In the genomic region with DNA sequence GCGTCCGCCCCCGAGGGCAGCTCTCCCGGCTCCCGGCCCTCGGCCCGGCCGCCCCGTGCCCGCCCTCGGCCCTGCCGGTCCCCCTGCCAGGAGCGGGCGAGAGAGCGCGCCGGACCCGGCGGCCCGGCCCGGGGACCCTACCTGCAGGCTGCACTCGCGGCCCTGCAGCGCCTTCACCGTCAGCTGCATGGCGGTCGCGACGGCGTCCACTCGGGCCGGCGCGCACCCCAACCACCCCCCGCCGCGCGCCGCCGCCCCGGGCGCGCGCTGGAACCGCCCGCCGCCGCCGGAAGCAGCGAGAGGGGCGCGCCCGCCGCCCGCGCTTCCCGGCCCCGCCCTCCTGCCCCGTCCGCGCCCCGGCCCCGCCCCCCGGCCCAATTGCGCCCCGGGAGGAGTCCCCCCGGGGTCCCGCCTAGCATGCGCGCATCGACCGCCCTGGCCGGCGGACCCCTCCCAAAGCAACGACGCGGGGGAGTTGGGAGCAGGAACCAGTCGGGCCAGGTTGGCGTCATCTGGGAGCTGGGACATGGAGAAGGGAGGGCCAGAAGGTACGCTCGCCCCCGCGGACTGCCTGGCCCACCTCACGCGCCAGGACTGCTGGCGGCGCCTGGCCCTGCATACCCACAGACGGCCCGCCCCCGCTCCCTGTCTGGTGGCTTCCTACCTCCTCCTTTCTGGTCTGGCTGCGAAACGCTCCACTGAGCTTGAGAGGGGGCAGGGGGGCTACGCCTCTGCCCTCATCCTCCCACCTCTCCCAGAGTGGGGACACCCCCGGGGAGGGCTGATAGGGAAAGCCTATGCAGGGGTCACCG, we compare ENCODE assay signal across 1 cellular context.
A peak's percentile ranks its signal among the peaks of the same experiment; 100 is the strongest.
TF ChIP-seq lines count a peak whose summit lies in the region.

A gene (minus strand): TSS at position 220 of the 812 bp plus-strand sequence. CDS start 31 bp downstream, at position 189.

TF ChIP-seq in K562, 482 proteins besides CTCF, POLR2A, EP300 and RAD21 (continued from another document and continues in another):
- TF ChIP-seq, protein P1, sequence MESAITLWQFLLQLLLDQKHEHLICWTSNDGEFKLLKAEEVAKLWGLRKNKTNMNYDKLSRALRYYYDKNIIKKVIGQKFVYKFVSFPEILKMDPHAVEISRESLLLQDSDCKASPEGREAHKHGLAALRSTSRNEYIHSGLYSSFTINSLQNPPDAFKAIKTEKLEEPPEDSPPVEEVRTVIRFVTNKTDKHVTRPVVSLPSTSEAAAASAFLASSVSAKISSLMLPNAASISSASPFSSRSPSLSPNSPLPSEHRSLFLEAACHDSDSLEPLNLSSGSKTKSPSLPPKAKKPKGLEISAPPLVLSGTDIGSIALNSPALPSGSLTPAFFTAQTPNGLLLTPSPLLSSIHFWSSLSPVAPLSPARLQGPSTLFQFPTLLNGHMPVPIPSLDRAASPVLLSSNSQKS (CRISPR knock-in tag; IDR thresholded peaks at IDR 0.05) = no peak
- TF ChIP-seq, protein P2, sequence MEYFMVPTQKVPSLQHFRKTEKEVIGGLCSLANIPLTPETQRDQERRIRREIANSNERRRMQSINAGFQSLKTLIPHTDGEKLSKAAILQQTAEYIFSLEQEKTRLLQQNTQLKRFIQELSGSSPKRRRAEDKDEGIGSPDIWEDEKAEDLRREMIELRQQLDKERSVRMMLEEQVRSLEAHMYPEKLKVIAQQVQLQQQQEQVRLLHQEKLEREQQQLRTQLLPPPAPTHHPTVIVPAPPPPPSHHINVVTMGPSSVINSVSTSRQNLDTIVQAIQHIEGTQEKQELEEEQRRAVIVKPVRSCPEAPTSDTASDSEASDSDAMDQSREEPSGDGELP (CRISPR knock-in tag; IDR thresholded peaks at IDR 0.05; ENCODE audit: borderline replicate concordance) = peak; percentile 67; the same call in 1 of the 2 replicates
- TF ChIP-seq POU5F1 (IDR thresholded peaks at IDR 0.05; ENCODE audit: borderline replicate concordance, low read depth, low read length, partially characterized antibody) = no peak
- TF ChIP-seq ZNF175 (CRISPR knock-in tag; IDR thresholded peaks at IDR 0.05; ENCODE audit: low read depth) = no peak
- TF ChIP-seq, protein P3, sequence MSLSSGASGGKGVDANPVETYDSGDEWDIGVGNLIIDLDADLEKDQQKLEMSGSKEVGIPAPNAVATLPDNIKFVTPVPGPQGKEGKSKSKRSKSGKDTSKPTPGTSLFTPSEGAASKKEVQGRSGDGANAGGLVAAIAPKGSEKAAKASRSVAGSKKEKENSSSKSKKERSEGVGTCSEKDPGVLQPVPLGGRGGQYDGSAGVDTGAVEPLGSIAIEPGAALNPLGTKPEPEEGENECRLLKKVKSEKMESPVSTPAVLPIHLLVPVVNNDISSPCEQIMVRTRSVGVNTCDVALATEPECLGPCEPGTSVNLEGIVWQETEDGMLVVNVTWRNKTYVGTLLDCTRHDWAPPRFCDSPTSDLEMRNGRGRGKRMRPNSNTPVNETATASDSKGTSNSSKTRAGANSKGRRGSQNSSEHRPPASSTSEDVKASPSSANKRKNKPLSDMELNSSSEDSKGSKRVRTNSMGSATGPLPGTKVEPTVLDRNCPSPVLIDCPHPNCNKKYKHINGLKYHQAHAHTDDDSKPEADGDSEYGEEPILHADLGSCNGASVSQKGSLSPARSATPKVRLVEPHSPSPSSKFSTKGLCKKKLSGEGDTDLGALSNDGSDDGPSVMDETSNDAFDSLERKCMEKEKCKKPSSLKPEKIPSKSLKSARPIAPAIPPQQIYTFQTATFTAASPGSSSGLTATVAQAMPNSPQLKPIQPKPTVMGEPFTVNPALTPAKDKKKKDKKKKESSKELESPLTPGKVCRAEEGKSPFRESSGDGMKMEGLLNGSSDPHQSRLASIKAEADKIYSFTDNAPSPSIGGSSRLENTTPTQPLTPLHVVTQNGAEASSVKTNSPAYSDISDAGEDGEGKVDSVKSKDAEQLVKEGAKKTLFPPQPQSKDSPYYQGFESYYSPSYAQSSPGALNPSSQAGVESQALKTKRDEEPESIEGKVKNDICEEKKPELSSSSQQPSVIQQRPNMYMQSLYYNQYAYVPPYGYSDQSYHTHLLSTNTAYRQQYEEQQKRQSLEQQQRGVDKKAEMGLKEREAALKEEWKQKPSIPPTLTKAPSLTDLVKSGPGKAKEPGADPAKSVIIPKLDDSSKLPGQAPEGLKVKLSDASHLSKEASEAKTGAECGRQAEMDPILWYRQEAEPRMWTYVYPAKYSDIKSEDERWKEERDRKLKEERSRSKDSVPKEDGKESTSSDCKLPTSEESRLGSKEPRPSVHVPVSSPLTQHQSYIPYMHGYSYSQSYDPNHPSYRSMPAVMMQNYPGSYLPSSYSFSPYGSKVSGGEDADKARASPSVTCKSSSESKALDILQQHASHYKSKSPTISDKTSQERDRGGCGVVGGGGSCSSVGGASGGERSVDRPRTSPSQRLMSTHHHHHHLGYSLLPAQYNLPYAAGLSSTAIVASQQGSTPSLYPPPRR (CRISPR knock-in tag; IDR thresholded peaks at IDR 0.05; ENCODE audit: borderline replicate concordance) = no peak
- TF ChIP-seq WHSC1 (IDR thresholded peaks at IDR 0.05; ENCODE audit: low read length) = no peak
- no peak for TF ChIP-seq EZH2 (IDR thresholded peaks at IDR 0.05; ENCODE audit: borderline replicate concordance, low read depth, low read length)
- TF ChIP-seq MCM2 (IDR thresholded peaks at IDR 0.05; ENCODE audit: low read depth) = no peak
- TF ChIP-seq RAD51 (IDR thresholded peaks at IDR 0.05; ENCODE audit: borderline replicate concordance, low read depth) = no peak
- TF ChIP-seq ZC3H8 (IDR thresholded peaks at IDR 0.05) = no peak
- no peak for TF ChIP-seq ZFP1 (CRISPR knock-in tag; IDR thresholded peaks at IDR 0.05)
- TF ChIP-seq, protein P4, sequence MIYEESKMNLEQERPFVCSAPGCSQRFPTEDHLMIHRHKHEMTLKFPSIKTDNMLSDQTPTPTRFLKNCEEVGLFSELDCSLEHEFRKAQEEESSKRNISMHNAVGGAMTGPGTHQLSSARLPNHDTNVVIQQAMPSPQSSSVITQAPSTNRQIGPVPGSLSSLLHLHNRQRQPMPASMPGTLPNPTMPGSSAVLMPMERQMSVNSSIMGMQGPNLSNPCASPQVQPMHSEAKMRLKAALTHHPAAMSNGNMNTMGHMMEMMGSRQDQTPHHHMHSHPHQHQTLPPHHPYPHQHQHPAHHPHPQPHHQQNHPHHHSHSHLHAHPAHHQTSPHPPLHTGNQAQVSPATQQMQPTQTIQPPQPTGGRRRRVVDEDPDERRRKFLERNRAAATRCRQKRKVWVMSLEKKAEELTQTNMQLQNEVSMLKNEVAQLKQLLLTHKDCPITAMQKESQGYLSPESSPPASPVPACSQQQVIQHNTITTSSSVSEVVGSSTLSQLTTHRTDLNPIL (CRISPR knock-in tag; IDR thresholded peaks at IDR 0.05) = no peak
- no peak for TF ChIP-seq ESRRB (CRISPR knock-in tag; IDR thresholded peaks at IDR 0.05; ENCODE audit: borderline replicate concordance)
- TF ChIP-seq THRAP3 (IDR thresholded peaks at IDR 0.05; ENCODE audit: borderline replicate concordance) = no peak
- no peak for TF ChIP-seq SREBF1 (IDR thresholded peaks at IDR 0.05; ENCODE audit: borderline replicate concordance, low read depth, low read length)
- TF ChIP-seq MYNN (IDR thresholded peaks at IDR 0.05) = 0 out of 2 replicates have a peak, but pooled peaks have one; percentile 50
- no peak for TF ChIP-seq MYNN (CRISPR knock-in tag; IDR thresholded peaks at IDR 0.05)
- no peak for TF ChIP-seq EWSR1 (IDR thresholded peaks at IDR 0.05; ENCODE audit: borderline replicate concordance, low read depth, partially characterized antibody)
- TF ChIP-seq, protein P5, sequence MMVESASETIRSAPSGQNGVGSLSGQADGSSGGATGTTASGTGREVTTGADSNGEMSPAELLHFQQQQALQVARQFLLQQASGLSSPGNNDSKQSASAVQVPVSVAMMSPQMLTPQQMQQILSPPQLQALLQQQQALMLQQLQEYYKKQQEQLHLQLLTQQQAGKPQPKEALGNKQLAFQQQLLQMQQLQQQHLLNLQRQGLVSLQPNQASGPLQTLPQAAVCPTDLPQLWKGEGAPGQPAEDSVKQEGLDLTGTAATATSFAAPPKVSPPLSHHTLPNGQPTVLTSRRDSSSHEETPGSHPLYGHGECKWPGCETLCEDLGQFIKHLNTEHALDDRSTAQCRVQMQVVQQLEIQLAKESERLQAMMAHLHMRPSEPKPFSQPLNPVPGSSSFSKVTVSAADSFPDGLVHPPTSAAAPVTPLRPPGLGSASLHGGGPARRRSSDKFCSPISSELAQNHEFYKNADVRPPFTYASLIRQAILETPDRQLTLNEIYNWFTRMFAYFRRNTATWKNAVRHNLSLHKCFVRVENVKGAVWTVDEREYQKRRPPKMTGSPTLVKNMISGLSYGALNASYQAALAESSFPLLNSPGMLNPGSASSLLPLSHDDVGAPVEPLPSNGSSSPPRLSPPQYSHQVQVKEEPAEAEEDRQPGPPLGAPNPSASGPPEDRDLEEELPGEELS (CRISPR knock-in tag; IDR thresholded peaks at IDR 0.05; ENCODE audit: borderline replicate concordance) = no peak
- peak; percentile 20 to 37; a peak in 1 of 4 replicates for TF ChIP-seq NONO (IDR thresholded peaks at IDR 0.05; ENCODE audit: low read depth in 2 of 2, low read length in 1 of 2)
- TF ChIP-seq, protein P6, sequence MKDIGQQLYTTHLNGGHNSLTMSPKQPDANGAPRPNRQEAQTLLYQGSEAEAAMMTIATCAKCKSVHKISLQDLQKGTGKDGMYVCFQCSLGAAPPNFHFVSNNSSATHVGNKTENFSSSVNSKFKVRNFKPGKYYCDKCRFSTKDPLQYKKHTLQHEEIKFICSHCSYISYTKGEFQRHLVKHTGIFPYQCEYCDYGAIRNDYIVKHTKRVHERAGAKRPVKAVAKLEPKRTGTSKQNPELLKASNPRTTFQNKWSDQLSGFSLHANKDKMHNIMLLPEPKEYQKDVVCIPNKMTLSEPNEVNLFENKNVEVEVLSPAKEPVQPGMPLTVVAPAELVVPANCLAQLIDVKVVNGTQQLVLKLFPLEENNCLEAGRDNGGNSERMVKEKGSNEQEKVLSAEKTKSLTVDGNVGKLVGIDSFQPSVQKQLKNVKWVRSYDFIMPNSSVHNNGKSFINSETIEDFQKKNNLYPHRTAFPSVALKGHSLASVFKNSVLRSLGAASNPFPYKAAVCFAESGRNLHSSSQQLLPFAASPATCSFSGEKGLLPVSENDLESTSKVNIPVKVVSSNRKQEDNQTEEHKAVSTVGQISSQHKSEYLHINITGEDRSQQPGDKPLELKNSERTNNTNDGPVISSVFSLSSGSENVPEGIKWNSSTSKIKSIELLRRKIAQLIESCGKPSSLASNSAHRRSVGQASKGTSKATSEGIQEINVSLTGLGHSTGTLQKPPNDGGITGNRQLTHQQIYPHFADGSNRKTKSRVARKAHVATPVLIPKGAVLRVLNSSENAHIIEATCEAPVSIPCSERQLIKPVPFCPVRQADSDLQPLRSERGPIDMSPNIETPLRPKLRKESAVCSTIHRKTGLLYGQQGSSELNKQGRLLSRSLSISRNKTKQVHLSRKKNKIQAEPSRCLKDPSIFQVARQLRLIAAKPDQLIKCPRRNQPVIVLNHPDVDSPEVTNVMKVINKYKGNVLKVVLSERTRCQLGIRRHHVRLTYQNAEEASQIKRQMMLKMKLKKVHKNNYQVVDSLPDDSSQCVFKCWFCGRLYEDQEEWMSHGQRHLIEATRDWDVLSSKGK (CRISPR knock-in tag; IDR thresholded peaks at IDR 0.05) = no peak
- no peak for TF ChIP-seq SMAD2 (IDR thresholded peaks at IDR 0.05; ENCODE audit: low read depth, low read length)
- no peak for TF ChIP-seq ELF1 (tag; IDR thresholded peaks at IDR 0.05)
- TF ChIP-seq ATF7 (IDR thresholded peaks at IDR 0.05) = 0 out of 2 replicates have a peak, but pooled peaks have one; percentile 16
- no peak for TF ChIP-seq NR2F6 (CRISPR knock-in tag; IDR thresholded peaks at IDR 0.05)
- TF ChIP-seq ZNF12 (CRISPR knock-in tag; IDR thresholded peaks at IDR 0.05) = no peak
- TF ChIP-seq, protein P7, sequence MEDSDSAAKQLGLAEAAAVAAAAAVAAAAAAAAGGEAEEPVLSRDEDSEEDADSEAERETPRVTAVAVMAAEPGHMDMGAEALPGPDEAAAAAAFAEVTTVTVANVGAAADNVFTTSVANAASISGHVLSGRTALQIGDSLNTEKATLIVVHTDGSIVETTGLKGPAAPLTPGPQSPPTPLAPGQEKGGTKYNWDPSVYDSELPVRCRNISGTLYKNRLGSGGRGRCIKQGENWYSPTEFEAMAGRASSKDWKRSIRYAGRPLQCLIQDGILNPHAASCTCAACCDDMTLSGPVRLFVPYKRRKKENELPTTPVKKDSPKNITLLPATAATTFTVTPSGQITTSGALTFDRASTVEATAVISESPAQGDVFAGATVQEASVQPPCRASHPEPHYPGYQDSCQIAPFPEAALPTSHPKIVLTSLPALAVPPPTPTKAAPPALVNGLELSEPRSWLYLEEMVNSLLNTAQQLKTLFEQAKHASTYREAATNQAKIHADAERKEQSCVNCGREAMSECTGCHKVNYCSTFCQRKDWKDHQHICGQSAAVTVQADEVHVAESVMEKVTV (CRISPR knock-in tag; IDR thresholded peaks at IDR 0.05) = no peak
- TF ChIP-seq, protein P8, sequence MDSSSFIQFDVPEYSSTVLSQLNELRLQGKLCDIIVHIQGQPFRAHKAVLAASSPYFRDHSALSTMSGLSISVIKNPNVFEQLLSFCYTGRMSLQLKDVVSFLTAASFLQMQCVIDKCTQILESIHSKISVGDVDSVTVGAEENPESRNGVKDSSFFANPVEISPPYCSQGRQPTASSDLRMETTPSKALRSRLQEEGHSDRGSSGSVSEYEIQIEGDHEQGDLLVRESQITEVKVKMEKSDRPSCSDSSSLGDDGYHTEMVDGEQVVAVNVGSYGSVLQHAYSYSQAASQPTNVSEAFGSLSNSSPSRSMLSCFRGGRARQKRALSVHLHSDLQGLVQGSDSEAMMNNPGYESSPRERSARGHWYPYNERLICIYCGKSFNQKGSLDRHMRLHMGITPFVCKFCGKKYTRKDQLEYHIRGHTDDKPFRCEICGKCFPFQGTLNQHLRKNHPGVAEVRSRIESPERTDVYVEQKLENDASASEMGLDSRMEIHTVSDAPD (CRISPR knock-in tag; IDR thresholded peaks at IDR 0.05) = no peak
- TF ChIP-seq NCOR1 (IDR thresholded peaks at IDR 0.05) = peak; percentile 64
- TF ChIP-seq CREM (IDR thresholded peaks at IDR 0.05; ENCODE audit: low read depth) = peak; percentile 54
- TF ChIP-seq RFX7 (CRISPR knock-in tag; IDR thresholded peaks at IDR 0.05) = no peak
- no peak for TF ChIP-seq SLC30A9 (CRISPR knock-in tag; IDR thresholded peaks at IDR 0.05)
- peak; percentile 74; the same call in 1 of the 2 replicates for TF ChIP-seq MTA3 (IDR thresholded peaks at IDR 0.05; ENCODE audit: borderline replicate concordance)
- no peak for TF ChIP-seq GTF2A2 (tag; IDR thresholded peaks at IDR 0.05)
- no peak for TF ChIP-seq ZFP36 (IDR thresholded peaks at IDR 0.05; ENCODE audit: low read depth, low read length, partially characterized antibody)
